8 cellular contexts compared by ENCODE assay signal in the genomic region with DNA sequence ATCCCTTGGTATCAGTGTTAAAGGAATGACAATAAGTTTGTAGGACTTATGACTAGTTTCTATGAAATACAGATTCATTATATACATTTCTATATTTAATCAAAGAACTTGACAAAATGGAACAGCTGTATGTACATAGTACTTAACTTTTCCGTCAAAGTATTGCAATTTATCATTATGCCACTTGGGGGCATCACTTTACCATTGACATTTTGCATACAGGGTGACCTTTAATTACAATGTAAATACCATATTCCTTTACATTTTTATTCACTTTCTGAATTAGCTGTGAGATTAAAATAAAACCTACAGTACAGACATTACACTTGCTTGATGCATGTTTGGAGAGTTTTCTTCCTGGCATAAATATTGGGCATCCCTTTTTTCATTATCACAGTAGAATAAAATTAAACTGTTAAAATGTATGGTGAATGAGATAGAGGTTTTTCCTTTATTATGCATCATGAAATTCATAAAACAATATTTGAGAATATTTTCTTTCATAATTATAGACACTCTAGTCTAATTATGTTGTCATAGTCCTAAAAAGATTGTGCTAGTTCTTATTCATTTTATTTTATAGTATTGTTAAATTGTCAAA.
DNase-seq lines count a peak whose midpoint lies in the region; ATAC-seq and FAIRE-seq lines count a peak whose summit lies in the region.

No MANE protein-coding gene starts in this region.

- DNase-seq in COLO829 (ENCODE audit: low spot score), result peak; percentile 62
- DNase-seq in NAMALWA (ENCODE audit: low spot score), result peak; percentile 85
- peak; percentile 38 for DNase-seq in globus pallidus (ENCODE audit: low spot score)
- DNase-seq in stimulated activated naive CD8-positive, alpha-beta T cell treated with anti-CD3 and anti-CD28 coated beads, Interleukin-15, Interleukin-2, amounts not matched to agents 100 U/mL and 50 U/mL, for 24 hours, result peak; percentile 11
- DNase-seq in C1 segment of cervical spinal cord (lab: John Stamatoyannopoulos, UW), result no peak
- no peak for DNase-seq in ecto neural progenitor cell (ENCODE audit: low spot score)

- peak; percentile 88 for FAIRE-seq in TTC549 (lab: Jason Lieb, UNC)

- peak; percentile 87 for ATAC-seq in GM18858 (IDR thresholded peaks at IDR 0.05; ENCODE audit: unreplicated experiment)
- no peak for ATAC-seq in stimulated activated naive CD8-positive, alpha-beta T cell treated with anti-CD3 and anti-CD28 coated beads, Interleukin-15, Interleukin-2, amounts not matched to agents 100 U/mL and 50 U/mL, for 24 hours

Comparison
In these comparisons a context has a peak if more than half of its experiments do, and no peak if none do; other contexts are left out.
1. DNase-seq: peak in COLO829 (single experiment), NAMALWA (single experiment), globus pallidus (single experiment) and stimulated activated naive CD8-positive, alpha-beta T cell treated with anti-CD3 and anti-CD28 coated beads, Interleukin-15, Interleukin-2, amounts not matched to agents 100 U/mL and 50 U/mL, for 24 hours (single experiment); none in C1 segment of cervical spinal cord (0 of 14) and ecto neural progenitor cell (single experiment).